ENCODE assay signal across 8 cellular contexts in the genomic region with DNA sequence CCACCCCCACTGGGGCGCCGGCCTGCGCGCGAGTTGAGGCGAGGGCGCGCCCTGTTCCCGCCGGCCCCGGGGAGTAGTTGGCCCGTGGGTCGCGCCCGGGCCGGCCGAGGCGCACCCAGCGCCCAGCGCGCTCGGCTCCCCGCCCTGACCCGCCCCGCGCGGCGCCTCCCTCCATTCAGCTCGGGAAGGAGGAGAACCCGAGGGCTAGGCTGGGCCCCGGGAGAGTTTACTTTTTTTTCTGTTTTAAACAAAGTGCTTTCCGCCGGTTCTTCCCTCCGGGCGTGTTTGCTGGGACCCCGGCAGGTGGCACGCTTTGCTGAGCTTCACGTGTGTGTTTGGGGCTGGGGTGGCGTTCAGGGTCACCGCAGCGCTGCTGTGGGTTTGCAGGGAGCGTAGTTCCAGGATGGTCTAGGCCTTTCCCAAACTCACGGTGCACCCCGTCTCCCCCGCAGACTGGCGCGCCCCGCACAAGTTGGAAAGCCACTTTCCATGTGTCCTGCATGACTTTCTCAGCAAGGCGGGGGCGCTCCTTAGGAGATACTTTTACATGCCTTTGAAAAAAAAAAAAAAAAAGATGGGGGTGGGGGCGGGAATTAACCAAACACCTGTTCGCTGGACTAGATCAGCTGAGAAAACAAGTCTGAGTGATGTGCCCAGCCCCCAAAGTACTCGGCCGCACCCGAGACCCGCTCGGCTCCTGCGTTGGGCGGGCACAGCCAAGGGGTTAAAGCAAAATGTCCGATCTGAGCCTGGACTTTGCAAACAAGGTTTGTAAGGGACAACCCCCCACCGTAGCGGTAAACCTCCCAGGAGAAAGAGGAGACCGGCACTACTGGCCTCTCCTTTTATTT. TPM values are rescaled to one million over a fixed set of nuclear protein-coding genes. Genes with fewer than 3 reads are reported as not detected.
DNase-seq lines count a peak whose midpoint lies in the region; ATAC-seq and TF ChIP-seq lines count a peak whose summit lies in the region.

No MANE protein-coding gene starts in this region.

- H3K4me1 ChIP-seq in CD8-positive, alpha-beta memory T cell (ENCODE audit: insufficient read depth, low read length) = peaks cover 64% of the 10 kb centered on the region

- H3K36me3 ChIP-seq in CD8-positive, alpha-beta memory T cell (ENCODE audit: insufficient read depth, low read length) = no peaks in the 10 kb centered on the region

- H3K9me3 ChIP-seq in CD8-positive, alpha-beta memory T cell (ENCODE audit: low read length) = no peaks in the 10 kb centered on the region

- TF ChIP-seq CTCF in VCaP (conservative IDR thresholded peaks at IDR 0.05) = peak; percentile 41

- peaks cover 11 to 57% (median 12%) of the 10 kb centered on the region in 3 donors for H3K4me1 Mint-ChIP-seq in CD8-positive, alpha-beta memory T cell
- H3K4me1 Mint-ChIP-seq in IgD-negative memory B cell = peaks cover 6 to 12% (median 11%) of the 10 kb centered on the region in 3 donors

- no peaks in the 10 kb centered on the region for H3K27me3 ChIP-seq in CD8-positive, alpha-beta memory T cell (ENCODE audit: insufficient read depth, low read length, poor library complexity, severe bottlenecking)

- H3K27me3 Mint-ChIP-seq in CD8-positive, alpha-beta memory T cell = peaks cover 0 to 5% of the 10 kb centered on the region in 2 donors
- peaks cover 40% of the 10 kb centered on the region for H3K27me3 Mint-ChIP-seq in IgD-negative memory B cell

- peak overlapping the region; percentile 88 to 96 (median 92) for H3K4me3 Mint-ChIP-seq in CD8-positive, alpha-beta memory T cell
- H3K4me3 Mint-ChIP-seq in IgD-negative memory B cell = peak overlapping the region; percentile 45 to 89 (median 80)

- ATAC-seq in HG03521 (IDR thresholded peaks at IDR 0.05; ENCODE audit: unreplicated experiment) = no peak

- H3K9me3 Mint-ChIP-seq in CD8-positive, alpha-beta memory T cell = no peaks in the 10 kb centered on the region
- no peaks in the 10 kb centered on the region for H3K9me3 Mint-ChIP-seq in IgD-negative memory B cell

- DNase-seq in CD8-positive, alpha-beta memory T cell = peak; percentile 34 to 79 (median 56)
- DNase-seq in caudate nucleus (lab: John Stamatoyannopoulos, UW) = peak in 9 of 61 donors; percentile 5 to 46 (median 17)
- DNase-seq in kidney tubule cell (ENCODE audit: low spot score) = peak; percentile 56
- DNase-seq in stimulated activated CD4-positive, alpha-beta T cell treated with anti-CD3 and anti-CD28 coated beads, Interleukin-4, amount 100 ng/mL, for 1 hour = peak; percentile 67
- no peak for DNase-seq in dedifferentiated amniotic fluid mesenchymal stem cell (ENCODE audit: extremely low spot score)

- CTCF ChIA-PET in CD8-positive, alpha-beta memory T cell (lab: Charles Lee) = interaction anchor here (0.7 to 29.5 kb wide), 11 partner anchors 11 to 324 kb away, joined by 3 to 582 read pairs (median 4); no protein-coding TSS in a partner anchor

- peak overlapping the region; percentile 70 for H3K4me3 ChIP-seq in CD8-positive, alpha-beta memory T cell (ENCODE audit: low read length)

- peak overlapping the region; percentile 48 for H3K27ac ChIP-seq in CD8-positive, alpha-beta memory T cell (ENCODE audit: low read depth, low read length)
- H3K27ac ChIP-seq in VCaP (peak overlapping the region; percentile 91), caudate nucleus (ENCODE audit: low read depth, low read length) (peak overlapping the region; percentile 60)

- peaks cover 0 to 3% (median 0%) of the 10 kb centered on the region in 3 donors for H3K36me3 Mint-ChIP-seq in CD8-positive, alpha-beta memory T cell
- H3K36me3 Mint-ChIP-seq in IgD-negative memory B cell = no peaks in the 10 kb centered on the region

- POLR2A ChIA-PET in CD8-positive, alpha-beta memory T cell (lab: Charles Lee) = interaction anchor here (0.6 to 4.7 kb wide), 6 partner anchors 13 to 428 kb away, joined by 4 to 52 read pairs (median 6); partner anchors contain the start of gene METAP1D

- peak overlapping the region; percentile 62 to 92 (median 81) for H3K27ac Mint-ChIP-seq in CD8-positive, alpha-beta memory T cell
- peak overlapping the region in 1 of 3 donors; percentile 67 for H3K27ac Mint-ChIP-seq in IgD-negative memory B cell

RNA-seq across cellular contexts. Expression of gene ITGA6, which starts 0.8 kb away (rescaled TPM):
- 1 to 10 TPM; 8.0 to 9.0 TPM for total RNA-seq in CD8-positive, alpha-beta memory T cell
- 39.4 TPM for polyA plus RNA-seq in CD8-positive, alpha-beta memory T cell
- polyA plus RNA-seq in IgD-negative memory B cell = 2.0 TPM

Comparison
In these comparisons a context has a peak if more than half of its experiments do, and no peak if none do; other contexts are left out.
1. RNA of gene ITGA6, which starts 0.8 kb away (polyA plus RNA-seq): 39.4 TPM in CD8-positive, alpha-beta memory T cell (single experiment); 2.0 TPM in IgD-negative memory B cell (single experiment); every median in the first group is over 10 times any median in the second.
2. Peak in every context shown above with its lines, with median percentiles within 50 percentile points of each other: H3K27ac ChIP-seq.